ENCODE assay signal across 24 cellular contexts in genomic region chr2:46958431-46959017, GRCh38.
"Had no signal": no experiment of that assay in that cellular context is flagged by ENCODE, and none has a peak within 500 bp of the region (broad histone marks: within the 10 kb centered on the region; RNA-seq: fewer than 3 reads in every experiment).

No MANE protein-coding gene starts in this region.

- H3K9me3 Mint-ChIP-seq: activated naive CD4-positive, alpha-beta T cell treated with anti-CD3 and anti-CD28 coated beads, Interleukin-2, amount 50 U/mL, for 24 hours; activated T-cell treated with anti-CD3 and anti-CD28 coated beads, Interleukin-2, amount 50 U/mL, for 72 hours; activated T-helper 2 cell treated with anti-CD3 and anti-CD28 coated beads, Interferon-gamma antibody, Interleukin-2, Interleukin-4, amounts not matched to agents 10 μg/mL and 5 μg/mL and 100 μg/mL, durations not matched to agents 14 hours and 24 hours and 36 hours had no signal

- H3K4me3 Mint-ChIP-seq: activated CD8-positive, alpha-beta memory T cell treated with anti-CD3 and anti-CD28 coated beads, Interleukin-2, amount 10 ng/mL, durations not matched to agents 7 days and 5 days; activated naive CD4-positive, alpha-beta T cell treated with anti-CD3 and anti-CD28 coated beads, Interleukin-2, amount 50 U/mL, for 24 hours; activated T-cell treated with anti-CD3 and anti-CD28 coated beads, Interleukin-2, amount 50 U/mL, for 72 hours had no signal

- H3K27ac ChIP-seq: Peyer's patch, SJSA1 had no signal

- H3K36me3 ChIP-seq: breast epithelium had no signal

- H3K4me3 ChIP-seq: breast epithelium, K562, Peyer's patch, SJSA1 had no signal

- FAIRE-seq: K562 had no signal

- H3K27ac Mint-ChIP-seq: activated CD8-positive, alpha-beta memory T cell treated with anti-CD3 and anti-CD28 coated beads, Interleukin-2, amount 10 ng/mL, durations not matched to agents 7 days and 5 days; activated naive CD4-positive, alpha-beta T cell treated with anti-CD3 and anti-CD28 coated beads, Interleukin-2, amount 50 U/mL, for 24 hours; activated T-cell treated with anti-CD3 and anti-CD28 coated beads, Interleukin-2, amount 50 U/mL, for 72 hours; activated T-helper 2 cell treated with anti-CD3 and anti-CD28 coated beads, Interferon-gamma antibody, Interleukin-2, Interleukin-4, amounts not matched to agents 10 μg/mL and 5 μg/mL and 100 μg/mL, durations not matched to agents 14 hours and 24 hours and 36 hours had no signal

- ATAC-seq: activated CD4-positive, CD25-positive, alpha-beta regulatory T cell treated with anti-CD3 and anti-CD28 coated beads, Interleukin-2, amount 50 U/mL, for 24 hours; activated CD8-positive, alpha-beta memory T cell treated with anti-CD3 and anti-CD28 coated beads, Interleukin-2, amount 10 ng/mL, durations not matched to agents 7 days and 5 days; activated T-cell treated with anti-CD3 and anti-CD28 coated beads, Interleukin-2, amount 50 U/mL, for 72 hours; K562; SK-N-SH treated with all-trans-retinoic acid at 6 μM for 48 hours had no signal

- H3K9me3 ChIP-seq: breast epithelium, Peyer's patch, SJSA1 had no signal

- DNase-seq: activated CD4-positive, alpha-beta T cell treated with anti-CD3 and anti-CD28 coated beads for 48 hours; activated CD4-positive, alpha-beta T cell treated with anti-CD3 and anti-CD28 coated beads, Interleukin-2, amount 50 U/mL, for 48 hours; activated CD8-positive, alpha-beta memory T cell treated with anti-CD3 and anti-CD28 coated beads, Interleukin-2, amount 10 ng/mL, durations not matched to agents 7 days and 5 days; activated gamma-delta T cell treated with Interleukin-2 at 50 U/mL for 16 hours; activated T-cell treated with anti-CD3 and anti-CD28 coated beads, Interleukin-2, amount 50 U/mL, for 72 hours; aorta; central memory CD4-positive, alpha-beta T cell; Kasumi-1; NCI-H1105 treated with DMSO at 0.1 percent for 48 hours; NCI-H1436 treated with DMSO at 0.1 percent for 48 hours; NCI-H187; NCI-H2081; NCI-H446; NCI-H524; Peyer's patch; SHP77; SW 1271 had no signal

- H3K27me3 ChIP-seq: breast epithelium, Peyer's patch, SJSA1 had no signal

- H3K27me3 Mint-ChIP-seq: activated CD8-positive, alpha-beta memory T cell treated with anti-CD3 and anti-CD28 coated beads, Interleukin-2, amount 10 ng/mL, durations not matched to agents 7 days and 5 days; activated naive CD4-positive, alpha-beta T cell treated with anti-CD3 and anti-CD28 coated beads, Interleukin-2, amount 50 U/mL, for 24 hours had no signal
